ENCODE assay signal across 22 cellular contexts in the genomic region with DNA sequence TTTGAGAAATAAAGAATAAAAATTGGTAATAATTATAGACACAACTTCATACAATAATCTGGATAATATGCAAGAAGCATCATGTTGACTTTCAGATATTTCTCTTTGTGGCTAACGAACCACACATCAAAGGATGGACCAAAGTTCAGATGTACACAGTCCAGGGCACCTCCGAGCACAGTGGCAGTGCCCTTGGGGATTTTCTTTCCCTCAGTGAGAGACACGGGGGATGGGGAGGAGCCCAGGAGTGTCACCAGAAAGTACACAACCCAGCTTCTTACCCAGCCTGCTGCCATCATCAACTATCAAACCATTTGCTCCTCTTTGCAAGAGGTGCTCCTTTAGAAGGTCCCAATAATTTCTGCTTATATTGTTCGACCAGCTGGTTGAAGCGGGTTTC.
"Had no signal": no experiment of that assay in that cellular context is flagged by ENCODE, and none has a peak within 500 bp of the region (broad histone marks: within the 10 kb centered on the region; RNA-seq: fewer than 3 reads in every experiment).

No MANE protein-coding gene starts in this region.

- H3K4me3 Mint-ChIP-seq: activated CD8-positive, alpha-beta T cell treated with anti-CD3 and anti-CD28 coated beads, Interleukin-2, amount 10 ng/mL, durations not matched to agents 7 days and 5 days; activated naive CD8-positive, alpha-beta T cell treated with anti-CD3 and anti-CD28 coated beads, Interleukin-2, amount 50 U/mL, for 24 hours; brain; T-helper 1 cell treated with Interleukin-12 subunit alpha and Interleukin-12 subunit beta and Interleukin-4 antibody, amounts not matched to agents 30 μg/mL and 1 μg/mL, for 36 hours had no signal

- H3K9me3 ChIP-seq: ascending aorta had no signal

- H3K4me1 Mint-ChIP-seq: activated naive CD8-positive, alpha-beta T cell treated with anti-CD3 and anti-CD28 coated beads, Interleukin-2, amount 50 U/mL, for 24 hours; brain had no signal

- H3K27ac Mint-ChIP-seq: activated CD8-positive, alpha-beta T cell treated with anti-CD3 and anti-CD28 coated beads, Interleukin-2, amount 10 ng/mL, durations not matched to agents 7 days and 5 days; activated naive CD4-positive, alpha-beta T cell treated with anti-CD3 and anti-CD28 coated beads, Interleukin-2, amount 50 U/mL, for 72 hours; T-helper 1 cell treated with Interleukin-12 subunit alpha and Interleukin-12 subunit beta and Interleukin-4 antibody, amounts not matched to agents 30 μg/mL and 1 μg/mL, for 36 hours had no signal

- H3K27ac ChIP-seq: ascending aorta, cardiac muscle cell had no signal

- H3K27me3 ChIP-seq: ascending aorta, cardiac muscle cell had no signal

- H3K27me3 Mint-ChIP-seq: activated naive CD8-positive, alpha-beta T cell treated with anti-CD3 and anti-CD28 coated beads, Interleukin-2, amount 50 U/mL, for 24 hours had no signal

- ATAC-seq: activated CD4-positive, CD25-positive, alpha-beta regulatory T cell treated with anti-CD3 and anti-CD28 coated beads, Interleukin-2, amount 50 U/mL, for 24 hours; activated CD8-positive, alpha-beta T cell treated with anti-CD3 and anti-CD28 coated beads, Interleukin-2, amount 10 ng/mL, durations not matched to agents 7 days and 5 days; activated naive CD4-positive, alpha-beta T cell treated with anti-CD3 and anti-CD28 coated beads, Interleukin-2, amount 50 U/mL, for 72 hours; activated naive CD8-positive, alpha-beta T cell treated with anti-CD3 and anti-CD28 coated beads, Interleukin-2, amount 50 U/mL, for 24 hours had no signal

- H3K4me3 ChIP-seq: ascending aorta, cardiac muscle cell had no signal

- DNase-seq: activated CD4-positive, alpha-beta T cell treated with anti-CD3 and anti-CD28 coated beads for 4 hours; activated CD4-positive, alpha-beta T cell treated with anti-CD3 and anti-CD28 coated beads, Interleukin-2, amount 50 U/mL, for 4 hours; activated CD8-positive, alpha-beta memory T cell treated with anti-CD3 and anti-CD28 coated beads, Interleukin-2, amount 50 U/mL, for 48 hours; activated CD8-positive, alpha-beta T cell treated with anti-CD3 and anti-CD28 coated beads, Interleukin-2, amount 10 ng/mL, durations not matched to agents 7 days and 5 days; activated naive CD8-positive, alpha-beta T cell treated with anti-CD3 and anti-CD28 coated beads, Interleukin-2, amount 50 U/mL, for 24 hours; activated T-cell treated with anti-CD3 and anti-CD28 coated beads, Interleukin-2, amount 50 U/mL, for 1 hour; amniotic stem cell; Kasumi-1; NCI-H1048; NCI-H146; NCI-H1930; NCI-H2171 treated with DMSO at 0.1 percent for 48 hours; NCI-H226; NCI-H526; NCI-H82; SHP77 treated with DMSO at 0.1 percent for 48 hours had no signal

- H3K4me1 ChIP-seq: ascending aorta had no signal

- H3K9me3 Mint-ChIP-seq: activated naive CD4-positive, alpha-beta T cell treated with anti-CD3 and anti-CD28 coated beads, Interleukin-2, amount 50 U/mL, for 72 hours; activated naive CD8-positive, alpha-beta T cell treated with anti-CD3 and anti-CD28 coated beads, Interleukin-2, amount 50 U/mL, for 24 hours; brain; T-helper 1 cell treated with Interleukin-12 subunit alpha and Interleukin-12 subunit beta and Interleukin-4 antibody, amounts not matched to agents 30 μg/mL and 1 μg/mL, for 36 hours had no signal
